11 cellular contexts compared by ENCODE assay signal in the genomic region with DNA sequence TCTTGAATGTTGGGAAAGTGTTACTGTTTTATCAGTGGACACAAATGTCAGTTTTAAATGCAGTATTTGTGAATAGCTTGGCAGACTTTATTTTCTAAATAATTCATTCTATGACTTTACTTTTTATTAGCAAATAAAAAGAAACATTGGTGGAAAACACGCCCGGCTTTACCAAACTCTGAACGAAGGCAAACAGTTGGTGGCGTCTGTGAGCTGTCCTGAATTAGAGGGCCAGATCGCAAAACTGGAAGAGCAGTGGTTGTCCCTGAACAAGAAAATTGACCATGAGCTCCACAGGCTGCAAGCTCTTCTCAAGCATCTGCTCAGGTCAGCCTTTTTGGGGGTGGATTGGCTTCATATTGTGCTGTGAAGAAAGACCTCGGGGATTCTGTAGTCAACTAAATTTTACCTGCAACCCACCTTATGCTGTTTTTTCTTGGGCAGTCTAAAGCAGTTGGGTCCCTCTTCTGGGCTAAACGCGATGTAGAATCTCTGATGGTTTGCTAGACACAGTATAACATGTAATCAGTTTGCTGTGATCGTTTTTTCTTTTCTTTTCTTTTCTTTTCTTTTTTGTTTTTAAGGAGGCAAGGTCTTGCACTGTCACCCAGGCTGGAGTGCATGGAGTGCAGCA.
DNase-seq lines count a peak whose midpoint lies in the region; ATAC-seq and TF ChIP-seq lines count a peak whose summit lies in the region.
"Had no signal": no experiment of that assay in that cellular context is flagged by ENCODE, and none has a peak within 500 bp of the region (broad histone marks: within the 10 kb centered on the region; RNA-seq: fewer than 3 reads in every experiment).

No MANE protein-coding gene starts in this region.

- H3K27ac ChIP-seq in breast epithelium, result no peak overlapping the region

- peaks cover 11% of the 10 kb centered on the region for H3K36me3 ChIP-seq in breast epithelium

- no peak overlapping the region for H3K4me3 ChIP-seq in breast epithelium
- no peak overlapping the region for H3K4me3 ChIP-seq in retinal pigment epithelial cell (ENCODE audit: low read length)

- no peak for ATAC-seq in effector memory CD8-positive, alpha-beta T cell (replicated peaks)
- ATAC-seq in HG02885 (IDR thresholded peaks at IDR 0.05; ENCODE audit: poor library complexity, unreplicated experiment) (no peak), GM19395 (IDR thresholded peaks at IDR 0.05; ENCODE audit: unreplicated experiment) (no peak)
- ATAC-seq: CD8-positive, alpha-beta T cell had no signal

- no peaks in the 10 kb centered on the region for H3K27me3 ChIP-seq in breast epithelium

- TF ChIP-seq CTCF in breast epithelium (IDR thresholded peaks at IDR 0.05), result no peak
- peak; percentile 26 for TF ChIP-seq CTCF in retinal pigment epithelial cell (conservative IDR thresholded peaks at IDR 0.05; ENCODE audit: low read depth, low read length)

- H3K27me3 Mint-ChIP-seq in effector memory CD8-positive, alpha-beta T cell, result no peaks in the 10 kb centered on the region

- DNase-seq in T47D (ENCODE audit: low read depth in 1 of 2, low spot score in 1 of 2), result peak; percentile 45 to 74
- DNase-seq in breast epithelium (ENCODE audit: low spot score in 2 of 2), result no peak
- peak; percentile 5 for DNase-seq in NCI-H226
- DNase-seq in effector memory CD8-positive, alpha-beta T cell, result no peak
- DNase-seq in retinal pigment epithelial cell (ENCODE audit: low read depth), result no peak
- DNase-seq in effector CD4-positive, alpha-beta T cell, result no peak
- DNase-seq: activated CD4-positive, alpha-beta T cell treated with anti-CD3 and anti-CD28 coated beads, Interleukin-2, amount 50 U/mL, for 48 hours; CD8-positive, alpha-beta T cell; NCI-H774 had no signal

- H3K4me1 ChIP-seq in breast epithelium, result no peaks in the 10 kb centered on the region

- H3K4me3 Mint-ChIP-seq in effector memory CD8-positive, alpha-beta T cell, result no peak overlapping the region
- H3K4me3 Mint-ChIP-seq: CD8-positive, alpha-beta T cell had no signal

- in situ Hi-C loops in T47D (cut with HindIII; ENCODE audit: low pct_unique_long_range_greater_than_20kb, low sequenced_read_pairs), result no loop called here

- H3K9me3 ChIP-seq in breast epithelium, result no peaks in the 10 kb centered on the region

- H3K36me3 Mint-ChIP-seq in effector memory CD8-positive, alpha-beta T cell (ENCODE audit: insufficient read depth), result peaks cover 93% of the 10 kb centered on the region

- H3K4me1 Mint-ChIP-seq in effector memory CD8-positive, alpha-beta T cell (ENCODE audit: low read depth in 2 of 2), result peaks cover 0 to 3% of the 10 kb centered on the region in 2 donors

- no peaks in the 10 kb centered on the region for H3K9me3 Mint-ChIP-seq in effector memory CD8-positive, alpha-beta T cell
- H3K9me3 Mint-ChIP-seq: CD8-positive, alpha-beta T cell had no signal

- intact Hi-C loops in breast epithelium (cut with DNase I; ENCODE audit: low total_unique reads), result no loop called here

- no peak for TF ChIP-seq POLR2A in breast epithelium (IDR thresholded peaks at IDR 0.05)

- peak overlapping the region; percentile 74 to 75 for H3K27ac Mint-ChIP-seq in effector memory CD8-positive, alpha-beta T cell
- H3K27ac Mint-ChIP-seq: CD8-positive, alpha-beta T cell had no signal

Comparison
In these comparisons a context has a peak if more than half of its experiments do, and no peak if none do; other contexts are left out.
1. DNase-seq: peak in T47D (2 of 2) and NCI-H226 (single experiment); none in breast epithelium (0 of 2), effector memory CD8-positive, alpha-beta T cell (0 of 3), retinal pigment epithelial cell (single experiment) and effector CD4-positive, alpha-beta T cell (single experiment).